9 cellular contexts compared by ENCODE assay signal in genomic region chr22:46758867-46759290, GRCh38. TPM values are rescaled to one million over a fixed set of nuclear protein-coding genes. Genes with fewer than 3 reads are reported as not detected.
DNase-seq lines count a peak whose midpoint lies in the region; ATAC-seq and TF ChIP-seq lines count a peak whose summit lies in the region.
"Had no signal": no experiment of that assay in that cellular context is flagged by ENCODE, and none has a peak within 500 bp of the region (broad histone marks: within the 10 kb centered on the region; RNA-seq: fewer than 3 reads in every experiment).

No MANE protein-coding gene starts in this region.

- peaks cover 4% of the 10 kb centered on the region for H3K9me3 Mint-ChIP-seq in neural crest cell

- no peaks in the 10 kb centered on the region for H3K27me3 ChIP-seq in MG63

- peaks cover 15% of the 10 kb centered on the region for H3K36me3 ChIP-seq in MG63

- H3K27me3 Mint-ChIP-seq in neural crest cell (ENCODE audit: low read depth) = no peaks in the 10 kb centered on the region

- H3K4me3 ChIP-seq in MG63 = no peak overlapping the region
- H3K4me3 ChIP-seq in fibroblast of mammary gland (ENCODE audit: control insufficient read depth, low read depth, low read length) = no peak overlapping the region

- peaks cover 6% of the 10 kb centered on the region; the same call in 1 of the 2 replicates for H3K9me3 ChIP-seq in MG63

- H3K4me3 Mint-ChIP-seq in neural crest cell = peak overlapping the region; percentile 84

- H3K36me3 Mint-ChIP-seq in neural crest cell (ENCODE audit: low read depth) = peaks cover 14% of the 10 kb centered on the region

- DNase-seq in NCI-H2227 (lab: John Stamatoyannopoulos, UW; ENCODE audit: unreplicated experiment) = peak; percentile 35
- DNase-seq in NCI-H2227 treated with DMSO at 0.1 percent for 48 hours (lab: John Stamatoyannopoulos, UW) = no peak
- peak; percentile 35 for DNase-seq in MG63
- peak; percentile 44 to 61 for DNase-seq in activated CD4-positive, alpha-beta T cell treated with anti-CD3 and anti-CD28 coated beads for 4 hours
- DNase-seq in fibroblast of mammary gland (ENCODE audit: low read depth) = peak; percentile 72
- peak; percentile 50 for DNase-seq in neural crest cell (ENCODE audit: low read depth, low spot score)
- no peak for DNase-seq in NCI-H1048 (lab: John Stamatoyannopoulos, UW)

- no peak for ATAC-seq in HG03469 (IDR thresholded peaks at IDR 0.05; ENCODE audit: unreplicated experiment)
- ATAC-seq: activated naive CD4-positive, alpha-beta T cell treated with anti-CD3 and anti-CD28 coated beads, Interleukin-2, amount 50 U/mL, for 72 hours had no signal

- peak; percentile 90 for TF ChIP-seq CTCF in fibroblast of mammary gland (conservative IDR thresholded peaks at IDR 0.05; ENCODE audit: control insufficient read depth, insufficient read depth, low read depth, low read length)
- peak; percentile 73 for TF ChIP-seq CTCF in neural crest cell (conservative IDR thresholded peaks at IDR 0.05)

- H3K27ac Mint-ChIP-seq in neural crest cell (ENCODE audit: unreplicated experiment) = peak overlapping the region; percentile 38

- H3K4me1 Mint-ChIP-seq in neural crest cell = peaks cover 33% of the 10 kb centered on the region

RNA-seq across cellular contexts. Expression of gene TBC1D22A, which starts 3.6 kb away (rescaled TPM):
- 14.5 and 18.2 TPM in 2 replicates for total RNA-seq in MG63 (2014; rRNA removed; shearing (Covaris generic); ENCODE audit: low replicate concordance)
- total RNA-seq in neural crest cell = 14.3 and 15.5 TPM in 2 replicates

RNA-seq across cellular contexts. Expression of gene CERK, which starts 20.8 kb away (rescaled TPM):
- 23.6 and 30.1 TPM in 2 replicates for total RNA-seq in MG63 (2014; rRNA removed; shearing (Covaris generic); ENCODE audit: low replicate concordance)
- total RNA-seq in neural crest cell = 98.7 and 102 TPM in 2 replicates

Comparison
In these comparisons a context has a peak if more than half of its experiments do, and no peak if none do; other contexts are left out.
1. DNase-seq: peak in NCI-H2227 (single experiment), MG63 (single experiment), activated CD4-positive, alpha-beta T cell treated with anti-CD3 and anti-CD28 coated beads for 4 hours (2 of 2), fibroblast of mammary gland (single experiment) and neural crest cell (single experiment); none in NCI-H2227 treated with DMSO at 0.1 percent for 48 hours (single experiment) and NCI-H1048 (single experiment).